8 cellular contexts compared by ENCODE assay signal in the genomic region with DNA sequence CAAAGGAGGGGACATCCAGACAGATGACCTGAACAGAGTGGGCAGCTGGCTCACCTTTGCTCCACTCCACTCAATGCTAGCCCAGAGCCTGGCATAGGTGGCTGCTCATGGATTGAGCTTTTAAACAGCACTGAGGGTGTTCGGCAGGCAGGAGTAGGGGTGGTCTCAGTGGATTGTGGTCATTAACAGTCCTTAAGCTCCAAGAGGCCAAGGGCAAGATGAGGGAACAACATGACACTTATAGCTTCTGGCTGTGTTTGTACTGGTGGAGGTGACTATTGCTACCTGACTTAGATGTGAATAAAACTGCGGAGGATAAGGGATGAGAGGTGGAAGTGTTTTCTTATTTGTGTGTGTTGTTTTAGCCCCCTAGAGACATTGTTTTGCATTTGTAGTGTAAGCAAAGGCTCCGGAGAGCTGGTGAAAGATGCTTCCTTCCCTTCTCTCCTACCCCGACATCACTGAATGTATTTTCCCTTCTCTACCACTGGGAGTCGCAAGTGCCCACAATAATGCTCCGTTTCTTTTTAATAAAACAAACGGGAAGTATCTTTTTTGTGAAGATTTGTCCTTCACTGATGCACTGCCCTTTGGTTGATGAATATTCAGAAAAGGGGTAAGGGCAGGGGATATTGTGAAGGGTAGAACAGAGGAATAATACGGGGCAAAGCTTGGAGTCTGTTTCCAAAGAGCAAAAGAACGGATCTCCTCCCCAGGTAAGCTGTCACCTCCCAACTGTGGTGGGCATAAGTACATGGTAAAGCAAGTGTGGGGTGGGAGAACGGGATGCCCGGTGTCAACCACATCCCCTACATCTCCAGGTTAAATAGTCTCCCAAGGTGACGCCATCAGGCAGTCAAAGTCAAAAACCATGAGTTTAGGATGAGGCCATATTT. TPM values are rescaled to one million over a fixed set of nuclear protein-coding genes. Genes with fewer than 3 reads are reported as not detected.
DNase-seq lines count a peak whose midpoint lies in the region; ATAC-seq, FAIRE-seq and TF ChIP-seq lines count a peak whose summit lies in the region.

No MANE protein-coding gene starts in this region.

- TF ChIP-seq EP300 in HepG2 (IDR thresholded peaks at IDR 0.05; ENCODE audit: low read depth in 2 of 2, low read length in 2 of 2) (no peak), HepG2 (CRISPR knock-in tag; IDR thresholded peaks at IDR 0.05; ENCODE audit: borderline replicate concordance) (no peak)

- H3K27ac ChIP-seq in MM.1S (ENCODE audit: low read length) (no peak overlapping the region), HepG2 (ENCODE audit: extremely low read length, insufficient read depth, low read length) (no peak overlapping the region)

- peak overlapping the region; percentile 10 for H2AFZ ChIP-seq in MM.1S (ENCODE audit: low read length)
- H2AFZ ChIP-seq in HepG2 (ENCODE audit: low read length): no peak overlapping the region

- peaks cover 13% of the 10 kb centered on the region for H3K4me1 ChIP-seq in MM.1S (ENCODE audit: low read length)
- H3K4me1 ChIP-seq in HepG2 (ENCODE audit: insufficient read depth, low read length): no peaks in the 10 kb centered on the region

- in situ Hi-C loops in HepG2 (cut with HindIII; ENCODE audit: extremely low pct_ligation_motif_present, low pct_unique_long_range_greater_than_20kb): loop anchor here (10.0 to 25.0 kb wide), 3 partner anchors 220 to 695 kb away; no protein-coding TSS in a partner anchor

- TF ChIP-seq POLR2A in HepG2 (IDR thresholded peaks at IDR 0.05; ENCODE audit: insufficient read depth in 1 of 2, low read depth in 2 of 2, low read length in 2 of 2): no peak

- TF ChIP-seq RAD21 in HepG2 (CRISPR knock-in tag; IDR thresholded peaks at IDR 0.05): peak; percentile 66

- peaks cover 3% of the 10 kb centered on the region for H3K27me3 Mint-ChIP-seq in brain

- H3K4me2 ChIP-seq in MM.1S (ENCODE audit: low read depth, low read length): peak overlapping the region; percentile 40
- H3K4me2 ChIP-seq in HepG2 (ENCODE audit: low read depth, low read length): no peak overlapping the region

- H3K27me3 ChIP-seq in MM.1S (replicated peaks; ENCODE audit: insufficient read depth, low read length): no peaks in the 10 kb centered on the region
- no peaks in the 10 kb centered on the region for H3K27me3 ChIP-seq in HepG2 (ENCODE audit: control insufficient read depth in 1 of 2, insufficient read depth in 2 of 2, low read length in 2 of 2)

- no TSS peak for BruUV-seq in HepG2 (replicated peaks; lab: Mats Ljungman, UMichigan)

- peaks cover 0 to 17% (median 11%) of the 10 kb centered on the region in 5 experiments for H3K9me3 Mint-ChIP-seq in brain

- H3K36me3 Mint-ChIP-seq in brain: no peaks in the 10 kb centered on the region

- no peaks in the 10 kb centered on the region for H3K9me2 ChIP-seq in MM.1S (replicated peaks; ENCODE audit: insufficient read depth, low read length)

- POLR2A ChIA-PET in HepG2 (lab: Yijun Ruan, JAX): no interaction called here

- H3K4me3 ChIP-seq in MM.1S (ENCODE audit: low read length) (no peak overlapping the region), HepG2 (replicated peaks in 1 of 3; ENCODE audit: insufficient read depth in 1 of 3, low read depth in 2 of 3, low read length in 3 of 3) (no peak overlapping the region)

- H3K36me3 ChIP-seq in MM.1S (replicated peaks; ENCODE audit: insufficient read depth, low read length): no peaks in the 10 kb centered on the region
- H3K36me3 ChIP-seq in HepG2 (replicated peaks in 1 of 2; ENCODE audit: control insufficient read depth in 1 of 2, insufficient read depth in 2 of 2, low read length in 2 of 2): no peaks in the 10 kb centered on the region

- H3K79me2 ChIP-seq in MM.1S (ENCODE audit: low read length): no peaks in the 10 kb centered on the region
- no peaks in the 10 kb centered on the region for H3K79me2 ChIP-seq in HepG2 (ENCODE audit: insufficient read depth, low read length)

- DNase-seq in NCI-H2227 (lab: John Stamatoyannopoulos, UW; ENCODE audit: unreplicated experiment) (peak; percentile 3), NCI-H2227 treated with DMSO at 0.1 percent for 48 hours (lab: John Stamatoyannopoulos, UW) (no peak), MM.1S (peak; percentile 29), HepG2 (ENCODE audit: low spot score) (peak; percentile 23), T-helper 9 cell (no peak)

- H3K4me1 Mint-ChIP-seq in brain: peaks cover 7% of the 10 kb centered on the region

- TF ChIP-seq CTCF in MM.1S (IDR thresholded peaks at IDR 0.05; ENCODE audit: low read length) (peak; percentile 69), brain (conservative IDR thresholded peaks at IDR 0.05) (peak; percentile 82), HepG2 (CRISPR knock-in tag; IDR thresholded peaks at IDR 0.05) (peak; percentile 72)

- H3F3A ChIP-seq in MM.1S (ENCODE audit: insufficient read depth, low read length): peaks cover 9% of the 10 kb centered on the region; the same call in 1 of the 2 replicates

- 2% methylated on average over 12 of the region's 12 CpGs for WGBS in HepG2 (ENCODE audit: low lambda C conversion rate)

- ATAC-seq in GM21786 (IDR thresholded peaks at IDR 0.05; ENCODE audit: unreplicated experiment): peak; percentile 53
- ATAC-seq in HepG2: peak; percentile 72
- ATAC-seq in GM19328 (IDR thresholded peaks at IDR 0.05; ENCODE audit: unreplicated experiment): no peak

- peak overlapping the region in 2 of 5 experiments; percentile 3 to 9 for H3K27ac Mint-ChIP-seq in brain

- H3K9me3 ChIP-seq in MM.1S (replicated peaks; ENCODE audit: insufficient read depth, low read length): no peaks in the 10 kb centered on the region
- H3K9me3 ChIP-seq in HepG2 (ENCODE audit: low read length): peaks cover 16% of the 10 kb centered on the region; the same call in 1 of the 2 replicates

- no peaks in the 10 kb centered on the region for H4K20me1 ChIP-seq in MM.1S (ENCODE audit: insufficient read depth, low read length)
- no peaks in the 10 kb centered on the region for H4K20me1 ChIP-seq in HepG2 (ENCODE audit: insufficient read depth, low read length)

- CTCF ChIA-PET in HepG2 (lab: Yijun Ruan, JAX; ENCODE audit: low intra/inter-chr PET ratio, low total read pairs): interaction anchor here (0.9 to 2.7 kb wide), 5 partner anchors 123 to 294 kb away, joined by 3 to 22 read pairs (median 4); no protein-coding TSS in a partner anchor

- FAIRE-seq in HepG2 (lab: Jason Lieb, UNC): peak; percentile 46

- intact Hi-C loops in HepG2 (cut with micrococcal nuclease; ENCODE audit: unreplicated experiment): loop anchor here (1.0 to 10.0 kb wide), 4 partner anchors 123 to 713 kb away; no protein-coding TSS in a partner anchor

- H3K4me3 Mint-ChIP-seq in brain: no peak overlapping the region

- no peak overlapping the region for H3K9ac ChIP-seq in MM.1S (ENCODE audit: low read length)
- H3K9ac ChIP-seq in HepG2 (ENCODE audit: insufficient read depth, low read depth, low read length): no peak overlapping the region

TF ChIP-seq in HepG2, 621 proteins besides CTCF, POLR2A, EP300 and RAD21:
- TF ChIP-seq HNRNPK (IDR thresholded peaks at IDR 0.05; ENCODE audit: low read depth, low read length, poor library complexity, severe bottlenecking): peak; percentile 16
- peak; percentile 85 for TF ChIP-seq SMC3 (IDR thresholded peaks at IDR 0.05; ENCODE audit: low read length)
- TF ChIP-seq ZNF816 (CRISPR knock-in tag; IDR thresholded peaks at IDR 0.05; ENCODE audit: borderline replicate concordance): 0 out of 2 replicates have a peak, but pooled peaks have one; percentile 31
- no peak for TF ChIP-seq ZFY (CRISPR knock-in tag; IDR thresholded peaks at IDR 0.05)
- TF ChIP-seq STAG1 (CRISPR knock-in tag; IDR thresholded peaks at IDR 0.05): peak; percentile 85

RNA-seq across cellular contexts. Expression of a gene that starts 27.5 kb away (rescaled TPM):
- polyA plus RNA-seq in brain (ENCODE audit: insufficient read depth, low read depth, low replicate concordance) (0.37 TPM), HepG2 (2011; rRNA removed) (not detected in 2 replicates)
- not detected in 2 replicates for total RNA-seq in HepG2 (2016; rRNA removed; fragmentation: Illumina TruSeq; extraction: Trizol)
- not detected in 2 replicates for total RNA-seq in HepG2 (2016; cell fraction: cytosol; rRNA removed; fragmentation: Illumina TruSeq; extraction: Trizol; ENCODE audit: low read depth)
- not detected in 2 replicates for total RNA-seq in HepG2 (2016; cell fraction: insoluble cytoplasmic fraction; rRNA removed; fragmentation: Illumina TruSeq; extraction: Trizol)
- not detected in 2 replicates for total RNA-seq in HepG2 (2016; cell fraction: membrane; rRNA removed; fragmentation: Illumina TruSeq; extraction: Trizol)
- not detected in 2 replicates for total RNA-seq in HepG2 (2016; cell fraction: nucleus; rRNA removed; fragmentation: Illumina TruSeq; extraction: Trizol)
- polyA plus RNA-seq in HepG2 (2011; cell fraction: cytosol; rRNA removed): not detected in 2 replicates
- not detected in 2 replicates for polyA plus RNA-seq in HepG2 (2011; cell fraction: nucleus; rRNA removed)
- not detected in 2 replicates for polyA plus RNA-seq in HepG2 (2012)
- polyA plus RNA-seq in HepG2 (2016; cell fraction: cytosol; fragmentation: Illumina TruSeq; extraction: Trizol; ENCODE audit: low read depth): not detected in 2 replicates
- not detected in 2 replicates for polyA plus RNA-seq in HepG2 (2016; cell fraction: insoluble cytoplasmic fraction; fragmentation: Illumina TruSeq; extraction: Trizol; ENCODE audit: low read depth)
- not detected in 2 replicates for polyA plus RNA-seq in HepG2 (2016; cell fraction: membrane; fragmentation: Illumina TruSeq; extraction: Trizol; ENCODE audit: low read depth)
- not detected in 2 replicates for polyA plus RNA-seq in HepG2 (2016; cell fraction: nucleus; fragmentation: Illumina TruSeq; extraction: Trizol; ENCODE audit: insufficient read depth, low read depth)
- polyA minus RNA-seq in HepG2 (2011; rRNA and poly(A)+ RNA removed; ENCODE audit: low replicate concordance): not detected in 2 replicates
- not detected in 2 replicates for polyA minus RNA-seq in HepG2 (2011; cell fraction: cytosol; rRNA and poly(A)+ RNA removed)
- not detected in 2 replicates for polyA minus RNA-seq in HepG2 (2011; cell fraction: nucleus; rRNA and poly(A)+ RNA removed)

Comparison
In these comparisons a context has a peak if more than half of its experiments do, and no peak if none do; other contexts are left out.
1. DNase-seq: peak in NCI-H2227 (single experiment), MM.1S (single experiment) and HepG2 (single experiment); none in NCI-H2227 treated with DMSO at 0.1 percent for 48 hours (single experiment) and T-helper 9 cell (single experiment).
2. Peak in every context shown above with its lines, with median percentiles within 50 percentile points of each other: CTCF ChIP-seq.